1 cellular context compared by ENCODE assay signal in genomic region chr10:29841724-29842649, GRCh38.
TF ChIP-seq lines count a peak whose summit lies in the region.

No MANE protein-coding gene starts in this region.

TF ChIP-seq in GM23338, 12 proteins besides CTCF, POLR2A, EP300 and RAD21 (continued from another document):
- TF ChIP-seq, protein P1, sequence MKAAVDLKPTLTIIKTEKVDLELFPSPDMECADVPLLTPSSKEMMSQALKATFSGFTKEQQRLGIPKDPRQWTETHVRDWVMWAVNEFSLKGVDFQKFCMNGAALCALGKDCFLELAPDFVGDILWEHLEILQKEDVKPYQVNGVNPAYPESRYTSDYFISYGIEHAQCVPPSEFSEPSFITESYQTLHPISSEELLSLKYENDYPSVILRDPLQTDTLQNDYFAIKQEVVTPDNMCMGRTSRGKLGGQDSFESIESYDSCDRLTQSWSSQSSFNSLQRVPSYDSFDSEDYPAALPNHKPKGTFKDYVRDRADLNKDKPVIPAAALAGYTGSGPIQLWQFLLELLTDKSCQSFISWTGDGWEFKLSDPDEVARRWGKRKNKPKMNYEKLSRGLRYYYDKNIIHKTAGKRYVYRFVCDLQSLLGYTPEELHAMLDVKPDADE (IDR thresholded peaks at IDR 0.05): no peak
- TF ChIP-seq POLR2AphosphoS5 (IDR thresholded peaks at IDR 0.05; ENCODE audit: low read depth): no peak
- TF ChIP-seq STAT1 (IDR thresholded peaks at IDR 0.05; ENCODE audit: unreplicated experiment): no peak
- TF ChIP-seq EZH2 (IDR thresholded peaks at IDR 0.05; ENCODE audit: low read depth, unreplicated experiment): no peak
- TF ChIP-seq JUNB (IDR thresholded peaks at IDR 0.05; ENCODE audit: unreplicated experiment): no peak
